ENCODE assay signal across 35 cellular contexts in the genomic region with DNA sequence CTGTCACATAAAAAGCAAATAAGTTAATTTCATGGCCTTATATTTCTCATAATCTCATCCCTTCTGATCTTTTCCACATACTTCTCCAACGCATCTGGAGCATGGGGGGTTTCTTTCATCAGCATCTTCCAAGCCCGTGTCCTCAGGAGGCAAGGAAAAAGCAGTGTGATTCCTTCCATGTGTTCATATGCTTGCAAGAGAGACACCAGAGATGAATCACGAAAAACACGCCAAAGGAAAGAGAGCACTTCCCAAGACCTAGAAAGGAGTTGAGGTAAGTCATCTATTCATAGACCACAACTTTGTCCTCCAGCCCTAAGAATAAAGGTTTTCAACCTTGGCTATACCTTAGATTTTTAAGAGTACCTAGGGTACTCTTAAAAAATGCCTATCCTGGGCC. TPM values are rescaled to one million over a fixed set of nuclear protein-coding genes. Genes with fewer than 3 reads are reported as not detected.
"Had no signal": no experiment of that assay in that cellular context is flagged by ENCODE, and none has a peak within 500 bp of the region (broad histone marks: within the 10 kb centered on the region; RNA-seq: fewer than 3 reads in every experiment).

No MANE protein-coding gene starts in this region.

- H3K36me3 ChIP-seq: adrenal gland, breast epithelium, cardiac muscle cell, colonic mucosa, gastrocnemius medialis, heart left ventricle had no signal

- H3K9me3 Mint-ChIP-seq: activated CD4-positive, alpha-beta T cell treated with anti-CD3 and anti-CD28 coated beads, Interleukin-2, amount 10 ng/mL, durations not matched to agents 7 days and 5 days; activated T-cell treated with anti-CD3 and anti-CD28 coated beads, Interleukin-2, amount 50 U/mL, for 4 hours; activated T-helper 17 cell treated with anti-CD3 and anti-CD28 coated beads, Interleukin-2, amount 50 U/mL, for 72 hours; dendritic cell treated with granulocyte-macrophage colony-stimulating factor and Interleukin-4, amounts not matched to agents 40 ng/mL and 50 ng/mL, for 4 days; endodermal cell had no signal

- H3K4me1 ChIP-seq: adrenal gland, breast epithelium, colonic mucosa, foreskin keratinocyte, gastrocnemius medialis, heart left ventricle had no signal

- H3K4me1 Mint-ChIP-seq: activated CD4-positive, alpha-beta memory T cell treated with anti-CD3 and anti-CD28 coated beads, Interleukin-2, amount 10 ng/mL, durations not matched to agents 7 days and 5 days; activated CD4-positive, alpha-beta T cell treated with anti-CD3 and anti-CD28 coated beads for 36 hours; activated CD4-positive, alpha-beta T cell treated with anti-CD3 and anti-CD28 coated beads, Interleukin-2, amount 10 ng/mL, durations not matched to agents 7 days and 5 days; activated T-helper 17 cell treated with anti-CD3 and anti-CD28 coated beads, Interleukin-2, amount 50 U/mL, for 72 hours; brain; endodermal cell had no signal

- H3K4me3 ChIP-seq: adrenal gland, breast epithelium, cardiac muscle cell, colonic mucosa, dorsolateral prefrontal cortex, gastrocnemius medialis, heart left ventricle had no signal

- H3K4me3 Mint-ChIP-seq: activated CD4-positive, alpha-beta memory T cell treated with anti-CD3 and anti-CD28 coated beads, Interleukin-2, amount 10 ng/mL, durations not matched to agents 7 days and 5 days; activated CD4-positive, alpha-beta T cell treated with anti-CD3 and anti-CD28 coated beads for 36 hours; activated CD4-positive, alpha-beta T cell treated with anti-CD3 and anti-CD28 coated beads, Interleukin-2, amount 10 ng/mL, durations not matched to agents 7 days and 5 days; activated naive CD8-positive, alpha-beta T cell; activated T-cell treated with anti-CD3 and anti-CD28 coated beads, Interleukin-2, amount 50 U/mL, for 4 hours; activated T-helper 17 cell treated with anti-CD3 and anti-CD28 coated beads, Interleukin-2, amount 50 U/mL, for 72 hours; brain; dendritic cell treated with granulocyte-macrophage colony-stimulating factor and Interleukin-4, amounts not matched to agents 40 ng/mL and 50 ng/mL, for 4 days; endodermal cell had no signal

- H3K27me3 ChIP-seq: adrenal gland, breast epithelium, cardiac muscle cell, colonic mucosa, gastrocnemius medialis had no signal

- ATAC-seq: activated CD4-positive, alpha-beta T cell treated with anti-CD3 and anti-CD28 coated beads for 36 hours; activated T-cell treated with anti-CD3 and anti-CD28 coated beads, Interleukin-2, amount 50 U/mL, for 4 hours; activated T-helper 17 cell treated with anti-CD3 and anti-CD28 coated beads, Interleukin-2, amount 50 U/mL, for 72 hours; esophagus mucosa; foreskin keratinocyte; gastrocnemius medialis; heart left ventricle had no signal

- H3K36me3 Mint-ChIP-seq: activated naive CD8-positive, alpha-beta T cell; brain had no signal

- DNase-seq: activated CD4-positive, alpha-beta memory T cell treated with anti-CD3 and anti-CD28 coated beads, Interleukin-2, amount 10 ng/mL, durations not matched to agents 7 days and 5 days; activated CD4-positive, alpha-beta T cell treated with anti-CD3 and anti-CD28 coated beads for 36 hours; activated CD4-positive, alpha-beta T cell treated with anti-CD3 and anti-CD28 coated beads, Interleukin-2, amount 10 ng/mL, durations not matched to agents 7 days and 5 days; activated CD4-positive, alpha-beta T cell treated with anti-CD3 and anti-CD28 coated beads, Interleukin-2, amount 50 U/mL, for 4 hours; activated CD4-positive, CD25-positive, alpha-beta regulatory T cell; activated CD4-positive, CD25-positive, alpha-beta regulatory T cell treated with anti-CD3 and anti-CD28 coated beads, Interleukin-2, amount 50 U/mL, for 72 hours; activated CD8-positive, alpha-beta memory T cell treated with anti-CD3 and anti-CD28 coated beads, Interleukin-2, amount 50 U/mL, for 48 hours; activated effector memory CD4-positive, alpha-beta T cell treated with Interleukin-2 at 50 U/mL for 16 hours; activated gamma-delta T cell treated with Interleukin-2 at 50 U/mL for 16 hours; activated naive CD4-positive, alpha-beta T cell treated with anti-CD3 and anti-CD28 coated beads, Interleukin-2, amount 50 U/mL, for 16 hours; activated naive CD4-positive, alpha-beta T cell treated with Interleukin-2 at 50 U/mL for 16 hours; activated T-cell treated with anti-CD3 and anti-CD28 coated beads for 4 hours; activated T-cell treated with anti-CD3 and anti-CD28 coated beads, Interleukin-2, amount 50 U/mL, for 4 hours; adrenal gland; amygdala; aorta; central memory CD4-positive, alpha-beta T cell; cerebellar nuclear complex; colonic mucosa; dorsolateral prefrontal cortex; effector memory CD4-positive, alpha-beta T cell; endodermal cell; gastrocnemius medialis; glutamatergic neuron; heart left ventricle; hypothalamus; T-helper 2 cell had no signal

- H3K27me3 Mint-ChIP-seq: activated CD4-positive, alpha-beta memory T cell treated with anti-CD3 and anti-CD28 coated beads, Interleukin-2, amount 10 ng/mL, durations not matched to agents 7 days and 5 days; activated CD4-positive, alpha-beta T cell treated with anti-CD3 and anti-CD28 coated beads, Interleukin-2, amount 10 ng/mL, durations not matched to agents 7 days and 5 days had no signal

- H3K9me3 ChIP-seq: adrenal gland, breast epithelium, colonic mucosa, gastrocnemius medialis, heart left ventricle had no signal

- H3K27ac Mint-ChIP-seq: activated CD4-positive, alpha-beta memory T cell treated with anti-CD3 and anti-CD28 coated beads, Interleukin-2, amount 10 ng/mL, durations not matched to agents 7 days and 5 days; activated CD4-positive, alpha-beta T cell treated with anti-CD3 and anti-CD28 coated beads for 36 hours; activated CD4-positive, alpha-beta T cell treated with anti-CD3 and anti-CD28 coated beads, Interleukin-2, amount 10 ng/mL, durations not matched to agents 7 days and 5 days; activated naive CD8-positive, alpha-beta T cell; activated T-helper 17 cell treated with anti-CD3 and anti-CD28 coated beads, Interleukin-2, amount 50 U/mL, for 72 hours; brain; dendritic cell treated with granulocyte-macrophage colony-stimulating factor and Interleukin-4, amounts not matched to agents 40 ng/mL and 50 ng/mL, for 4 days; endodermal cell had no signal

- H3K27ac ChIP-seq: adrenal gland, breast epithelium, cardiac muscle cell, colonic mucosa, dorsolateral prefrontal cortex, foreskin keratinocyte, gastrocnemius medialis had no signal

RNA-seq across cellular contexts. Expression of gene SVEP1, which starts 26.0 kb away (rescaled TPM):
- total RNA-seq: activated CD4-positive, alpha-beta memory T cell treated with anti-CD3 and anti-CD28 coated beads, Interleukin-2, amount 10 ng/mL, durations not matched to agents 7 days and 5 days; activated CD4-positive, alpha-beta T cell treated with anti-CD3 and anti-CD28 coated beads for 36 hours; activated CD4-positive, alpha-beta T cell treated with anti-CD3 and anti-CD28 coated beads, Interleukin-2, amount 10 ng/mL, durations not matched to agents 7 days and 5 days had no signal
